In the genomic region with DNA sequence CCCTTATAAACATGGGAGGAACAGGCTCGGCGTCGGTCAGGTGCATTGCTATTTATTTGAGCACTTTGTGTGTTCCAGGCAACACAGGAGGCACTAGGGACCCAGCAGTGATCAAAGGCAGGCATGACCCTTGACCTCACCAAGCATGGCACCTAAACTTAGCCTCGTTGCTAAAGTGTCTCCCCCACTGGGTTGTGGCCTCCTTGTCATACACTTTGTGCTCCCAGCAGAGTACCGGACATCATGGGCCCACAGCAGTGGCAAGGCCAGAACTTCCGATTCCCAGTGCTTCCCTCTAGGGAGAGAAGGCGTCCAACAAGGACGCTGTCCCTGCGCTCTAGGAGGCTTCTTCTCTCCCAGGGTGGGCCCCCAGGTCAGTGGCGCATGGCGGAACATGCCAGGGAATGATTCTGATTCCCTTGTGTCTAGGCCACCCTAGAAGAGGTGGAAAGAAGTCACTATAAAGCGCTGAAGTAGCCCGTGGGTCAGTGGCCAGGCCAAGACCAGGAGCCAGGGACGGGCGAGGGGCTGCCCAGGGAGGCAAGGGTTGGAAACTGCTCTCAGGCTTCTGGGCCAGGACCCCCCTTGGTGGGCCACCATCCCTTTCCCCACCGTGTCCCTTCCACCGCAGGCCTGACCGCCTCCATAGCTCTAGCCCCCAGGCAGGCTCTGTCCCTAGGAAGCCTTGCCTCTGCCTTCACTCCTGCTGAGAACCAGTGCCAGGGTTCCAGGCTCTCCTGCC, we compare ENCODE assay signal across 25 cellular contexts.
"Had no signal": no experiment of that assay in that cellular context is flagged by ENCODE, and none has a peak within 500 bp of the region (broad histone marks: within the 10 kb centered on the region; RNA-seq: fewer than 3 reads in every experiment).

No MANE protein-coding gene starts in this region.

- DNase-seq: activated CD4-positive, alpha-beta memory T cell treated with anti-CD3 and anti-CD28 coated beads, Interleukin-2, amount 10 ng/mL, durations not matched to agents 7 days and 5 days; activated CD4-positive, alpha-beta T cell treated with anti-CD3 and anti-CD28 coated beads for 36 hours; activated CD4-positive, alpha-beta T cell treated with anti-CD3 and anti-CD28 coated beads, Interleukin-2, amount 50 U/mL, for 1 hour; activated naive CD8-positive, alpha-beta T cell treated with anti-CD3 and anti-CD28 coated beads, Interleukin-2, amount 10 ng/mL, durations not matched to agents 7 days and 5 days; activated T-cell treated with anti-CD3 and anti-CD28 coated beads, Interleukin-2, amount 50 U/mL, for 1 hour; body of pancreas; MG63; MV-4-11; NCI-H1092 treated with DMSO at 0.1 percent for 48 hours; NCI-H1417 treated with DMSO at 0.1 percent for 48 hours; NCI-H1694; NCI-H2029; NCI-H2107; NCI-H2171 treated with DMSO at 0.1 percent for 48 hours; NCI-H345; NCI-H510A treated with DMSO at 0.1 percent for 48 hours; NCI-H69; NK-92 treated with Interleukin-12 subunit alpha and Interleukin-12 subunit beta, amount 100 ng/mL, for 24 hours; OCI-M1; RPMI8226; SIG-M5; T-helper 2 cell; T1000 had no signal

- H3K27ac ChIP-seq: ascending aorta, body of pancreas had no signal

- H3K27me3 ChIP-seq: ascending aorta, body of pancreas, MG63 had no signal

- H3K4me3 ChIP-seq: ascending aorta, body of pancreas, MG63 had no signal

- H3K36me3 ChIP-seq: MG63 had no signal

- H3K9me3 ChIP-seq: ascending aorta, body of pancreas, MG63 had no signal

- ATAC-seq: activated CD4-positive, alpha-beta T cell treated with anti-CD3 and anti-CD28 coated beads for 36 hours; body of pancreas; Panc1 had no signal
